ENCODE assay signal across 30 cellular contexts in the genomic region with DNA sequence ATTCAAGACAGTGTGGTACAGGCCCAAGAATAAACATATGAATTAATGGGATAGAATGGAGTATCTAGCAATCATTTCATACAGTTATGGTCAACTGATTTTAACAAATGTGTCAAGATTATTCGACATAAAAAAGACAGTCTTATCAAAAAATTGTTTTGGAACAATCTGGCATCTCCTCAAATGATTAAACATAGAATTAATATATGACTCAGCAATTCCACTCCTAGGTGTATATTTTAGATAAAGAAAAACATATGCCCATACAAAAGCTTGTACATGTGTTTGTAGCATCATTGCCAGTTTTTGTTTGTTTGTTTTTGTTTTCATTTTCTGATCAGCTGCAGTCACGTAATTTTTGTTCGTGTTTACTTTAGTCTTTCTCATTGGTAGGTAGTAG.
"Had no signal": no experiment of that assay in that cellular context is flagged by ENCODE, and none has a peak within 500 bp of the region (broad histone marks: within the 10 kb centered on the region; RNA-seq: fewer than 3 reads in every experiment).

No MANE protein-coding gene starts in this region.

- H3K4me2 ChIP-seq: neural progenitor cell, smooth muscle cell had no signal

- H3K9me3 ChIP-seq: ovary, psoas muscle, stomach, thoracic aorta, thyroid gland, tibial nerve, upper lobe of left lung, vagina had no signal

- H3K4me3 Mint-ChIP-seq: naive thymus-derived CD4-positive, alpha-beta T cell; natural killer cell; nephron; neural progenitor cell; stimulated activated effector memory CD8-positive, alpha-beta T cell treated with anti-CD3 and anti-CD28 coated beads, Interleukin-12 subunit alpha, Interleukin-12 subunit beta, amount 100 ng/mL, for 72 hours; stimulated activated naive B cell treated with anti-CD40 and anti-IgM and Interleukin-4, amounts not matched to agents 10 μg/mL and 1 μg/mL and 100 μg/mL, for 72 hours; stimulated activated naive CD8-positive, alpha-beta T cell treated with anti-CD3 and anti-CD28 coated beads, Interleukin-15, Interleukin-2, amounts not matched to agents 100 ng/mL and 50 ng/mL, for 24 hours had no signal

- DNase-seq: naive thymus-derived CD4-positive, alpha-beta T cell; natural killer cell; occipital lobe; ovary; posterior cingulate gyrus; psoas muscle; right cardiac atrium; spleen; stimulated activated CD4-positive, alpha-beta T cell treated with anti-CD3 and anti-CD28 coated beads, Interleukin-12 subunit alpha, Interleukin-12 subunit beta, amount 100 ng/mL, for 4 hours; stimulated activated CD4-positive, alpha-beta T cell treated with anti-CD3 and anti-CD28 coated beads, Interleukin-1b, Interleukin-23, amount 100 ng/mL, for 48 hours; stimulated activated CD4-positive, alpha-beta T cell treated with anti-CD3 and anti-CD28 coated beads, Interleukin-4, amount 100 ng/mL, for 24 hours; stimulated activated naive B cell treated with anti-CD40 and anti-IgM and Interleukin-4, amounts not matched to agents 10 μg/mL and 1 μg/mL and 100 μg/mL, for 72 hours; stimulated activated naive CD4-positive, alpha-beta T cell treated with Interleukin-2 at 50 U/mL for 16 hours; stomach; thyroid gland; trophoblast cell; upper lobe of left lung had no signal

- FAIRE-seq: urothelium cell line had no signal

- H3K4me1 ChIP-seq: neural progenitor cell, parathyroid adenoma, psoas muscle, spleen, stomach, thyroid gland, tibial nerve, upper lobe of left lung, vagina had no signal

- H3K27ac ChIP-seq: neural progenitor cell, ovary, parathyroid adenoma, psoas muscle, skin epidermis, spleen, stomach, thoracic aorta, thyroid gland, tibial nerve, upper lobe of left lung, vagina had no signal

- H2AFZ ChIP-seq: neural progenitor cell, parathyroid adenoma had no signal

- H3K4me1 Mint-ChIP-seq: naive thymus-derived CD4-positive, alpha-beta T cell; natural killer cell; nephron; neural progenitor cell; stimulated activated effector memory CD8-positive, alpha-beta T cell treated with anti-CD3 and anti-CD28 coated beads, Interleukin-12 subunit alpha, Interleukin-12 subunit beta, amount 100 ng/mL, for 72 hours; stimulated activated naive B cell treated with anti-CD40 and anti-IgM and Interleukin-4, amounts not matched to agents 10 μg/mL and 1 μg/mL and 100 μg/mL, for 72 hours had no signal

- H3K9me3 Mint-ChIP-seq: nephron, neural progenitor cell had no signal

- H3K4me3 ChIP-seq: neural progenitor cell, ovary, psoas muscle, skin epidermis, smooth muscle cell, spleen, stomach, thoracic aorta, thyroid gland, tibial nerve, upper lobe of left lung, vagina had no signal

- H3K36me3 ChIP-seq: neural progenitor cell, ovary, spleen, stomach, thoracic aorta, thyroid gland, tibial nerve, upper lobe of left lung, vagina had no signal

- H3K27me3 Mint-ChIP-seq: naive thymus-derived CD4-positive, alpha-beta T cell; progenitor cell of endocrine pancreas; stimulated activated naive B cell treated with anti-CD40 and anti-IgM and Interleukin-4, amounts not matched to agents 10 μg/mL and 1 μg/mL and 100 μg/mL, for 72 hours; stimulated activated naive CD8-positive, alpha-beta T cell treated with anti-CD3 and anti-CD28 coated beads, Interleukin-15, Interleukin-2, amounts not matched to agents 100 ng/mL and 50 ng/mL, for 24 hours had no signal

- H3K79me2 ChIP-seq: parathyroid adenoma had no signal

- H3K27ac Mint-ChIP-seq: naive thymus-derived CD4-positive, alpha-beta T cell; natural killer cell; nephron; neural progenitor cell; progenitor cell of endocrine pancreas; stimulated activated effector memory CD8-positive, alpha-beta T cell treated with anti-CD3 and anti-CD28 coated beads, Interleukin-12 subunit alpha, Interleukin-12 subunit beta, amount 100 ng/mL, for 72 hours; stimulated activated naive B cell treated with anti-CD40 and anti-IgM and Interleukin-4, amounts not matched to agents 10 μg/mL and 1 μg/mL and 100 μg/mL, for 72 hours; stimulated activated naive CD8-positive, alpha-beta T cell treated with anti-CD3 and anti-CD28 coated beads, Interleukin-15, Interleukin-2, amounts not matched to agents 100 ng/mL and 50 ng/mL, for 24 hours had no signal

- H3K36me3 Mint-ChIP-seq: naive thymus-derived CD4-positive, alpha-beta T cell; neural progenitor cell; stimulated activated effector memory CD8-positive, alpha-beta T cell treated with anti-CD3 and anti-CD28 coated beads, Interleukin-12 subunit alpha, Interleukin-12 subunit beta, amount 100 ng/mL, for 72 hours; stimulated activated naive B cell treated with anti-CD40 and anti-IgM and Interleukin-4, amounts not matched to agents 10 μg/mL and 1 μg/mL and 100 μg/mL, for 72 hours had no signal

- H3K27me3 ChIP-seq: neural progenitor cell, ovary, spleen, stomach, thyroid gland, tibial nerve, upper lobe of left lung, vagina had no signal

- H3K9ac ChIP-seq: neural progenitor cell, parathyroid adenoma had no signal

- ATAC-seq: naive thymus-derived CD4-positive, alpha-beta T cell; natural killer cell; psoas muscle; right cardiac atrium; sciatic nerve; stimulated activated effector memory CD8-positive, alpha-beta T cell treated with anti-CD3 and anti-CD28 coated beads, Interleukin-12 subunit alpha, Interleukin-12 subunit beta, amount 100 ng/mL, for 72 hours; stimulated activated naive B cell treated with anti-CD40 and anti-IgM and Interleukin-4, amounts not matched to agents 10 μg/mL and 1 μg/mL and 100 μg/mL, for 72 hours had no signal
